22 cellular contexts compared by ENCODE assay signal in the genomic region with DNA sequence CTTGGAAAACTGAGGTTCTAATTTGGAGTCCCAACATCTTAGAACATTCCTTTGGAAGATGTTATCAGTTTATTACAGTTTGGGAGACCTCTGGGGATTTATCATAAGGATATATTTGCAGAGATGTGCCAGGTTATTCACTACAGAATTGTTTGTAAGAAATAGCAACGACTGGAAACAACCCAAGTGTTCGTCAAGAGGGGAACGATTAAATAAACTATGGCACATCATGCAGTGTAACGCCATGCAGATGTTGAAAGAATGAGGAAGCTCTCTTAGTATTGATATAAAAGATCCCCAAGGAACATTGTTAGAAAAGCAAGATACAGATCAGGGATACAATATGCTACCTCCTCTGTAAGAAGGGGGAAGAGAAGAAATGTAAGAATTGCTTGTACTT. TPM values are rescaled to one million over a fixed set of nuclear protein-coding genes. Genes with fewer than 3 reads are reported as not detected.
DNase-seq lines count a peak whose midpoint lies in the region; ATAC-seq and TF ChIP-seq lines count a peak whose summit lies in the region.
"Had no signal": no experiment of that assay in that cellular context is flagged by ENCODE, and none has a peak within 500 bp of the region (broad histone marks: within the 10 kb centered on the region; RNA-seq: fewer than 3 reads in every experiment).

No MANE protein-coding gene starts in this region.

- DNase-seq in GM23248 = peak; percentile 80
- peak; percentile 87 for DNase-seq in adipocyte (ENCODE audit: low read depth)
- DNase-seq in fibroblast of pulmonary artery (ENCODE audit: low read depth) = peak; percentile 36
- no peak for DNase-seq in superior temporal gyrus (ENCODE audit: extremely low spot score)
- DNase-seq in activated CD4-positive, CD25-positive, alpha-beta regulatory T cell treated with anti-CD3 and anti-CD28 coated beads, Interleukin-2, amount 50 U/mL, for 72 hours = no peak
- no peak for DNase-seq in T-helper 17 cell
- DNase-seq: activated CD4-positive, alpha-beta T cell treated with anti-CD3 and anti-CD28 coated beads for 48 hours; activated CD8-positive, alpha-beta memory T cell treated with anti-CD3 and anti-CD28 coated beads for 24 hours; activated effector memory CD4-positive, alpha-beta T cell treated with Interleukin-2 at 50 U/mL for 16 hours; activated naive CD8-positive, alpha-beta T cell treated with anti-CD3 and anti-CD28 coated beads for 36 hours; H9; NCI-H1436; NCI-H2107; NCI-H446 treated with DMSO at 0.1 percent for 48 hours; NCI-H82; stimulated activated CD4-positive, alpha-beta T cell treated with anti-CD3 and anti-CD28 coated beads, Interleukin-4, amount 100 ng/mL, for 24 hours had no signal

- H3K9me3 ChIP-seq in GM23248 (ENCODE audit: low read depth) (no peaks in the 10 kb centered on the region), adipocyte (ENCODE audit: control insufficient read depth, low read length) (no peaks in the 10 kb centered on the region), T-helper 17 cell (ENCODE audit: control insufficient read depth, low read length, poor library complexity, severe bottlenecking) (no peaks in the 10 kb centered on the region)

- H3K79me2 ChIP-seq in GM23248 (ENCODE audit: insufficient read depth) = peaks cover 10% of the 10 kb centered on the region; the same call in 1 of the 2 replicates

- 8% methylated on average over 4 of the region's 4 CpGs for WGBS in GM23248 (ENCODE audit: low coverage in 1 of 2, low lambda C conversion rate in 2 of 2, missing lambda C conversion rate in 2 of 2), 2 experiments

- peak overlapping the region; percentile 87 for H3K27ac ChIP-seq in GM23248
- H3K27ac ChIP-seq: neural progenitor cell had no signal

- H3K27me3 ChIP-seq in GM23248 (replicated peaks; ENCODE audit: insufficient read depth) (no peaks in the 10 kb centered on the region), adipocyte (replicated peaks; ENCODE audit: control insufficient read depth, insufficient read depth, low read length) (no peaks in the 10 kb centered on the region)
- H3K27me3 ChIP-seq: neural progenitor cell had no signal

- no peak overlapping the region for H2AFZ ChIP-seq in GM23248
- H2AFZ ChIP-seq: neural progenitor cell had no signal

- TF ChIP-seq CTCF in fibroblast of pulmonary artery (IDR thresholded peaks at IDR 0.05; ENCODE audit: low read length, missing control alignments) = no peak

- H3K36me3 Mint-ChIP-seq in T-helper 17 cell (ENCODE audit: low read depth) = no peaks in the 10 kb centered on the region
- H3K36me3 Mint-ChIP-seq: activated naive CD8-positive, alpha-beta T cell treated with anti-CD3 and anti-CD28 coated beads for 36 hours; neural progenitor cell; stimulated activated effector memory CD8-positive, alpha-beta T cell treated with anti-CD3 and anti-CD28 coated beads, Interleukin-12 subunit alpha, Interleukin-12 subunit beta, amount 100 ng/mL, for 72 hours; type B pancreatic cell had no signal

- no peak overlapping the region for H3K27ac Mint-ChIP-seq in T-helper 17 cell
- H3K27ac Mint-ChIP-seq: activated naive CD8-positive, alpha-beta T cell treated with anti-CD3 and anti-CD28 coated beads for 36 hours; B cell; H9; neural progenitor cell; stimulated activated effector memory CD8-positive, alpha-beta T cell treated with anti-CD3 and anti-CD28 coated beads, Interleukin-12 subunit alpha, Interleukin-12 subunit beta, amount 100 ng/mL, for 72 hours; type B pancreatic cell had no signal

- peak overlapping the region; percentile 58 for H3K9ac ChIP-seq in GM23248
- peak overlapping the region; percentile 61 for H3K9ac ChIP-seq in adipocyte (ENCODE audit: low read length)
- H3K9ac ChIP-seq: neural progenitor cell had no signal

- H4K20me1 ChIP-seq in GM23248 (ENCODE audit: insufficient read depth) = no peaks in the 10 kb centered on the region

- H3K4me1 Mint-ChIP-seq in T-helper 17 cell = peaks cover 5% of the 10 kb centered on the region
- H3K4me1 Mint-ChIP-seq: activated naive CD8-positive, alpha-beta T cell treated with anti-CD3 and anti-CD28 coated beads for 36 hours; neural progenitor cell; stimulated activated effector memory CD8-positive, alpha-beta T cell treated with anti-CD3 and anti-CD28 coated beads, Interleukin-12 subunit alpha, Interleukin-12 subunit beta, amount 100 ng/mL, for 72 hours had no signal

- peaks cover 13% of the 10 kb centered on the region for H3F3A ChIP-seq in GM23248 (ENCODE audit: insufficient read depth)

- H3K27me3 Mint-ChIP-seq in T-helper 17 cell = peaks cover 38% of the 10 kb centered on the region
- H3K27me3 Mint-ChIP-seq: type B pancreatic cell had no signal

- H3K4me2 ChIP-seq in GM23248 (ENCODE audit: unreplicated experiment) = peak overlapping the region; percentile 29
- H3K4me2 ChIP-seq: neural progenitor cell had no signal

- H3K4me3 ChIP-seq in GM23248 = peak overlapping the region; percentile 12; the same call in 1 of the 2 replicates
- peak overlapping the region; percentile 61 for H3K4me3 ChIP-seq in adipocyte (ENCODE audit: low read length)
- H3K4me3 ChIP-seq in fibroblast of pulmonary artery (replicated peaks; ENCODE audit: low read depth, low read length) = no peak overlapping the region
- H3K4me3 ChIP-seq: neural progenitor cell had no signal

- no peak overlapping the region for H3K4me3 Mint-ChIP-seq in T-helper 17 cell
- H3K4me3 Mint-ChIP-seq: activated naive CD8-positive, alpha-beta T cell treated with anti-CD3 and anti-CD28 coated beads for 36 hours; B cell; H9; neural progenitor cell; stimulated activated effector memory CD8-positive, alpha-beta T cell treated with anti-CD3 and anti-CD28 coated beads, Interleukin-12 subunit alpha, Interleukin-12 subunit beta, amount 100 ng/mL, for 72 hours; type B pancreatic cell had no signal

- ATAC-seq in HG03571 (IDR thresholded peaks at IDR 0.05; ENCODE audit: unreplicated experiment) = no peak
- ATAC-seq in T-helper 17 cell = no peak
- ATAC-seq: sciatic nerve; stimulated activated effector memory CD8-positive, alpha-beta T cell treated with anti-CD3 and anti-CD28 coated beads, Interleukin-12 subunit alpha, Interleukin-12 subunit beta, amount 100 ng/mL, for 72 hours had no signal

- in situ Hi-C loops in GM23248 (cut with MboI) = no loop called here

- H3K36me3 ChIP-seq in GM23248 (ENCODE audit: low read depth) (no peaks in the 10 kb centered on the region), adipocyte (ENCODE audit: control insufficient read depth, insufficient read depth, low read length, severe bottlenecking) (no peaks in the 10 kb centered on the region)
- H3K36me3 ChIP-seq: neural progenitor cell had no signal

- peaks cover 32% of the 10 kb centered on the region for H3K4me1 ChIP-seq in GM23248 (ENCODE audit: insufficient read depth)
- H3K4me1 ChIP-seq in adipocyte (ENCODE audit: control insufficient read depth, insufficient read depth, low read length) = peaks cover 10% of the 10 kb centered on the region
- H3K4me1 ChIP-seq: neural progenitor cell had no signal

- no peaks in the 10 kb centered on the region for H3K9me2 ChIP-seq in GM23248 (ENCODE audit: insufficient read depth)

RNA-seq across cellular contexts. Expression of a gene that starts 9.1 kb away (rescaled TPM):
- total RNA-seq in GM23248 (2014; rRNA removed; shearing (Covaris generic)) = 186 and 243 TPM in 2 replicates
- 96.9 and 101 TPM in 2 replicates for polyA plus RNA-seq in GM23248 (2016; fragmentation: Nextera tagmentation; extraction: Ambion mirVana)
- total RNA-seq in T-helper 17 cell = 10 to 100 TPM in 1 of 2 donors, 1 to 10 TPM in 1; 9.9 to 13.7 TPM

Comparison
In these comparisons a context has a peak if more than half of its experiments do, and no peak if none do; other contexts are left out.
1. DNase-seq: peak in GM23248 (single experiment), adipocyte (single experiment) and fibroblast of pulmonary artery (single experiment); none in superior temporal gyrus (single experiment), activated CD4-positive, CD25-positive, alpha-beta regulatory T cell treated with anti-CD3 and anti-CD28 coated beads, Interleukin-2, amount 50 U/mL, for 72 hours (single experiment) and T-helper 17 cell (0 of 3).
2. RNA of a gene that starts 9.1 kb away (total RNA-seq): 186 to 243 TPM in GM23248; 9.9 to 13.7 TPM in T-helper 17 cell; every median in the first group is over 10 times any median in the second.